In genomic region chr4:51825341-51825740, GRCh38 we compare ENCODE assay signal across 28 cellular contexts.
"Had no signal": no experiment of that assay in that cellular context is flagged by ENCODE, and none has a peak within 500 bp of the region (broad histone marks: within the 10 kb centered on the region; RNA-seq: fewer than 3 reads in every experiment).

No MANE protein-coding gene starts in this region.

- H3K36me3 ChIP-seq: breast epithelium, Peyer's patch had no signal

- H3K27me3 ChIP-seq: body of pancreas, breast epithelium, Peyer's patch had no signal

- DNase-seq: activated CD4-positive, alpha-beta T cell treated with anti-CD3 and anti-CD28 coated beads, Interleukin-2, amount 10 ng/mL, durations not matched to agents 24 days and 14 days; activated CD4-positive, alpha-beta T cell treated with anti-CD3 and anti-CD28 coated beads, Interleukin-2, amount 50 U/mL, for 4 hours; activated CD8-positive, alpha-beta T cell treated with anti-CD3 and anti-CD28 coated beads for 36 hours; activated effector memory CD4-positive, alpha-beta T cell treated with anti-CD3 and anti-CD28 coated beads, Interleukin-2, amount 50 U/mL, for 16 hours; activated naive CD4-positive, alpha-beta T cell; activated naive CD4-positive, alpha-beta T cell treated with anti-CD3 and anti-CD28 coated beads, Interleukin-2, amount 50 U/mL, for 16 hours; activated naive CD8-positive, alpha-beta T cell treated with anti-CD3 and anti-CD28 coated beads for 36 hours; activated T-cell treated with anti-CD3 and anti-CD28 coated beads, Interleukin-2, amount 50 U/mL, for 1 hour; activated T-cell treated with anti-CD3 and anti-CD28 coated beads, Interleukin-2, amount 50 U/mL, for 72 hours; body of pancreas; MM.1S; MV-4-11; NCI-H1092; NCI-H1417; NCI-H146; NCI-H187; NCI-H2029 treated with DMSO at 0.1 percent for 48 hours; NCI-H2107; NCI-H2171; NCI-H510A; NCI-H526; NCI-H748 treated with DMSO at 0.1 percent for 48 hours; NK-92 treated with Interleukin-12 subunit alpha and Interleukin-12 subunit beta, amount 100 ng/mL, for 24 hours; PC-3; Peyer's patch; T1000 had no signal

- H3K4me3 ChIP-seq: body of pancreas, breast epithelium, Peyer's patch, SK-N-MC had no signal
